10 cellular contexts compared by ENCODE assay signal in the genomic region with DNA sequence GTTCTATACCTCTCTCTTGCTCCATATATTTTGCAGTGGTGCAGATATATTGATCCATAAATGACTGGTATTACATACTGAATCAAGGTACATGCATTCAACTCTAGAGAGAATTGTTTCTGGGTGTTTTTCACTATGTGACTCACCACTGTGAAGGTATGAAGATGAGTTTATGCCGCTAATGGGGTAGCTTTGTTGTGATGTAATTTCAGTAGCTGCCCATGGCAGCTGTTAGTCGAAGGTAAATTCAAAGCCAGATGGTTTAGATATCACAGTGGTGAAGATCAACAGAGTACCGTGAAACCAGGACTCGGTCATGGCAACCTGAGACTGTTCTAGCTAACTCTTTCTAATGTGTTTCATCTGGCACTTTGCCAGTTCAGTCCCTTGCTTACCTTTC. TPM values are rescaled to one million over a fixed set of nuclear protein-coding genes. Genes with fewer than 3 reads are reported as not detected.
DNase-seq lines count a peak whose midpoint lies in the region; ATAC-seq, FAIRE-seq and TF ChIP-seq lines count a peak whose summit lies in the region.
"Had no signal": no experiment of that assay in that cellular context is flagged by ENCODE, and none has a peak within 500 bp of the region (broad histone marks: within the 10 kb centered on the region; RNA-seq: fewer than 3 reads in every experiment).

No MANE protein-coding gene starts in this region.

- no peak overlapping the region for H3K27ac ChIP-seq in astrocyte (ENCODE audit: low read depth, low read length)
- no peak overlapping the region for H3K27ac ChIP-seq in right cardiac atrium (ENCODE audit: low read length)
- H3K27ac ChIP-seq in Karpas-422 (ENCODE audit: low read length) = no peak overlapping the region
- H3K27ac ChIP-seq in neural progenitor cell = no peak overlapping the region

- H3K9me3 ChIP-seq in astrocyte (ENCODE audit: insufficient read depth, low read depth, low read length) = no peaks in the 10 kb centered on the region
- no peaks in the 10 kb centered on the region for H3K9me3 ChIP-seq in right cardiac atrium (ENCODE audit: control insufficient read depth, low read length)
- no peaks in the 10 kb centered on the region for H3K9me3 ChIP-seq in Karpas-422 (ENCODE audit: low read length)
- H3K9me3 ChIP-seq in neural progenitor cell (ENCODE audit: low read depth) = no peaks in the 10 kb centered on the region

- WGBS in right cardiac atrium = 86% methylated on average over 4 of the region's 4 CpGs

- H4K20me1 ChIP-seq in astrocyte (ENCODE audit: insufficient read depth, low read length) = peaks cover 5% of the 10 kb centered on the region
- no peaks in the 10 kb centered on the region for H4K20me1 ChIP-seq in Karpas-422 (ENCODE audit: insufficient read depth, low read depth, low read length)
- peaks cover 16% of the 10 kb centered on the region for H4K20me1 ChIP-seq in neural progenitor cell (ENCODE audit: low read depth)

- no peak for TF ChIP-seq POLR2A in GM12891 (IDR thresholded peaks at IDR 0.05; ENCODE audit: low read depth, low read length)

- H3K36me3 Mint-ChIP-seq in astrocyte (ENCODE audit: low read depth, unreplicated experiment) (no peaks in the 10 kb centered on the region), neural progenitor cell (peaks cover 19% of the 10 kb centered on the region)

- H3K36me3 ChIP-seq in astrocyte (ENCODE audit: insufficient read depth, low read length) (no peaks in the 10 kb centered on the region), Karpas-422 (ENCODE audit: insufficient read depth, low read length) (no peaks in the 10 kb centered on the region), neural progenitor cell (no peaks in the 10 kb centered on the region)

- H3K27me3 ChIP-seq in astrocyte (ENCODE audit: insufficient read depth, low read length) = no peaks in the 10 kb centered on the region
- no peaks in the 10 kb centered on the region for H3K27me3 ChIP-seq in right cardiac atrium (ENCODE audit: control insufficient read depth, insufficient read depth)
- H3K27me3 ChIP-seq in Karpas-422 (ENCODE audit: low read length) = no peaks in the 10 kb centered on the region
- no peaks in the 10 kb centered on the region for H3K27me3 ChIP-seq in neural progenitor cell

- H3K4me2 ChIP-seq in astrocyte (ENCODE audit: low read length) (no peak overlapping the region), Karpas-422 (ENCODE audit: low read depth, low read length, poor library complexity, severe bottlenecking) (no peak overlapping the region), neural progenitor cell (no peak overlapping the region)

- H3K9me2 ChIP-seq in Karpas-422 (replicated peaks; ENCODE audit: insufficient read depth, low read length) = no peaks in the 10 kb centered on the region

- FAIRE-seq in GM12891 (lab: Jason Lieb, UNC) (peak; percentile 60), astrocyte (lab: Jason Lieb, UNC) (no peak)

- H3K79me2 ChIP-seq in astrocyte (ENCODE audit: insufficient read depth, low read length) = peaks cover 37% of the 10 kb centered on the region
- H3K79me2 ChIP-seq in Karpas-422 (ENCODE audit: low read length) = no peaks in the 10 kb centered on the region
- H3K79me2 ChIP-seq in neural progenitor cell (ENCODE audit: low read depth) = peaks cover 99% of the 10 kb centered on the region

- H3K4me1 ChIP-seq in astrocyte (ENCODE audit: insufficient read depth, low read length) = peaks cover 10% of the 10 kb centered on the region
- peaks cover 11% of the 10 kb centered on the region for H3K4me1 ChIP-seq in right cardiac atrium (ENCODE audit: control insufficient read depth, insufficient read depth, low read length)
- H3K4me1 ChIP-seq in Karpas-422 (ENCODE audit: low read length) = no peaks in the 10 kb centered on the region
- peaks cover 7% of the 10 kb centered on the region for H3K4me1 ChIP-seq in neural progenitor cell

- H3K4me3 Mint-ChIP-seq in astrocyte (ENCODE audit: unreplicated experiment) (no peak overlapping the region), neural progenitor cell (no peak overlapping the region)
- H3K4me3 Mint-ChIP-seq: activated B cell treated with CpG ODN at 0.5 μM for 24 hours had no signal

- H2AFZ ChIP-seq in astrocyte (ENCODE audit: low read depth, low read length) = no peak overlapping the region
- H2AFZ ChIP-seq in Karpas-422 (ENCODE audit: low read length) = no peak overlapping the region
- H2AFZ ChIP-seq in neural progenitor cell (replicated peaks) = no peak overlapping the region

- no peaks in the 10 kb centered on the region for H3F3A ChIP-seq in neural progenitor cell (ENCODE audit: low read depth)

- TF ChIP-seq CTCF in astrocyte (IDR thresholded peaks at IDR 0.05; ENCODE audit: insufficient read depth, low read depth, low read length) = no peak
- TF ChIP-seq CTCF in neural progenitor cell (IDR thresholded peaks at IDR 0.05) = no peak

- ATAC-seq in GM19023 (IDR thresholded peaks at IDR 0.05; ENCODE audit: unreplicated experiment) (peak; percentile 78), HG03039 (IDR thresholded peaks at IDR 0.05; ENCODE audit: unreplicated experiment) (peak; percentile 69), right cardiac atrium (no peak), HG03521 (IDR thresholded peaks at IDR 0.05; ENCODE audit: unreplicated experiment) (no peak)

- H3K9ac ChIP-seq in astrocyte (ENCODE audit: low read length) (no peak overlapping the region), Karpas-422 (ENCODE audit: low read length) (no peak overlapping the region), neural progenitor cell (no peak overlapping the region)

- H3K9me3 Mint-ChIP-seq in astrocyte (ENCODE audit: unreplicated experiment) = no peaks in the 10 kb centered on the region
- H3K9me3 Mint-ChIP-seq in neural progenitor cell = peaks cover 3% of the 10 kb centered on the region
- H3K9me3 Mint-ChIP-seq: activated B cell treated with CpG ODN at 0.5 μM for 24 hours had no signal

- DNase-seq in GM12891 (ENCODE audit: insufficient read length, low spot score) (no peak), astrocyte (ENCODE audit: low read depth) (peak; percentile 25), right cardiac atrium (no peak), Karpas-422 (no peak), neural progenitor cell (ENCODE audit: low spot score) (no peak)
- DNase-seq: activated B cell treated with CpG ODN at 0.5 μM for 24 hours, NCI-H1092 treated with DMSO at 0.1 percent for 48 hours had no signal

- no peaks in the 10 kb centered on the region for H3K27me3 Mint-ChIP-seq in astrocyte (ENCODE audit: low read depth, unreplicated experiment)
- H3K27me3 Mint-ChIP-seq in neural progenitor cell (ENCODE audit: insufficient read depth, low read depth) = no peaks in the 10 kb centered on the region
- H3K27me3 Mint-ChIP-seq: activated B cell treated with CpG ODN at 0.5 μM for 24 hours had no signal

- H3K4me1 Mint-ChIP-seq in astrocyte (ENCODE audit: low read depth, unreplicated experiment) (peaks cover 45% of the 10 kb centered on the region), neural progenitor cell (peaks cover 3% of the 10 kb centered on the region)
- H3K4me1 Mint-ChIP-seq: activated B cell treated with CpG ODN at 0.5 μM for 24 hours had no signal

- intact Hi-C loops in right cardiac atrium (cut with DNase I) = no loop called here

- H3K27ac Mint-ChIP-seq in astrocyte (ENCODE audit: unreplicated experiment) (no peak overlapping the region), neural progenitor cell (no peak overlapping the region)
- H3K27ac Mint-ChIP-seq: activated B cell treated with CpG ODN at 0.5 μM for 24 hours had no signal

- H3K4me3 ChIP-seq in astrocyte (ENCODE audit: insufficient read depth, low read depth, low read length) = no peak overlapping the region
- no peak overlapping the region for H3K4me3 ChIP-seq in right cardiac atrium (ENCODE audit: low read length)
- no peak overlapping the region for H3K4me3 ChIP-seq in Karpas-422 (ENCODE audit: low read length)
- H3K4me3 ChIP-seq in neural progenitor cell = no peak overlapping the region

TF ChIP-seq in GM12891, 5 proteins besides CTCF, POLR2A, EP300 and RAD21:
- TF ChIP-seq PAX5 (IDR thresholded peaks at IDR 0.05; ENCODE audit: insufficient read depth, low read length, severe bottlenecking) (no peak), POU2F2 (IDR thresholded peaks at IDR 0.05; ENCODE audit: low read depth, low read length) (no peak), TAF1 (IDR thresholded peaks at IDR 0.05; ENCODE audit: low read depth, low read length) (no peak), SPI1 (IDR thresholded peaks at IDR 0.05; ENCODE audit: low read depth, low read length) (no peak), POLR2AphosphoS5 (IDR thresholded peaks at IDR 0.05; ENCODE audit: low read depth, low read length) (no peak)

RNA-seq across cellular contexts. Expression of a gene that starts 50.4 kb away (rescaled TPM):
- 6.8 TPM for polyA plus RNA-seq in GM12891 (2012; ENCODE audit: low read depth, missing spikeins)
- 34.0 and 38.4 TPM in 2 replicates for total RNA-seq in astrocyte
- 10 to 100 TPM; 49.2 to 74.8 (median 62.7) TPM for total RNA-seq in right cardiac atrium
- 32.4 TPM for polyA plus RNA-seq in right cardiac atrium
- total RNA-seq in Karpas-422 (2014; rRNA removed; shearing (Covaris generic); ENCODE audit: low replicate concordance) = not detected in 2 replicates
- total RNA-seq in neural progenitor cell (ENCODE audit: low replicate concordance) = 72.1 and 83.9 TPM in 2 replicates

RNA-seq across cellular contexts. Expression of a gene that starts 50.6 kb away (rescaled TPM):
- not detected for polyA plus RNA-seq in GM12891 (2012; ENCODE audit: low read depth, missing spikeins)
- total RNA-seq in astrocyte (1.4 and 2.4 TPM in 2 replicates), right cardiac atrium (1 to 10 TPM in 3 of 4 donors, under 1 TPM in 1; 0.70 to 2.4 (median 1.7) TPM), neural progenitor cell (ENCODE audit: low replicate concordance) (4.2 and 9.3 TPM in 2 replicates)
- polyA plus RNA-seq in right cardiac atrium = 0.23 TPM
- not detected in 2 replicates for total RNA-seq in Karpas-422 (2014; rRNA removed; shearing (Covaris generic); ENCODE audit: low replicate concordance)
- total RNA-seq: activated B cell treated with CpG ODN at 0.5 μM for 24 hours had no signal

Comparison
In these comparisons a context has a peak if more than half of its experiments do, and no peak if none do; other contexts are left out.
1. ATAC-seq: peak in GM19023 (single experiment) and HG03039 (single experiment); none in right cardiac atrium (0 of 2) and HG03521 (single experiment).
2. RNA of a gene that starts 50.4 kb away (total RNA-seq): 72.1 to 83.9 TPM in neural progenitor cell, 49.2 to 74.8 TPM in right cardiac atrium and 34.0 to 38.4 TPM in astrocyte; not detected in Karpas-422; every median in the first group is over 10 times any median in the second.